In genomic region chr14:96584199-96584906, GRCh38 we compare ENCODE assay signal across 8 cellular contexts.
DNase-seq lines count a peak whose midpoint lies in the region; ATAC-seq and TF ChIP-seq lines count a peak whose summit lies in the region.

No MANE protein-coding gene starts in this region.

- H3K4me3 ChIP-seq in Caco-2 (ENCODE audit: low read depth, low read length) = no peak overlapping the region
- H3K4me3 ChIP-seq in Peyer's patch = no peak overlapping the region

- no peak for TF ChIP-seq POLR2A in Peyer's patch (IDR thresholded peaks at IDR 0.05)

- no peak overlapping the region for H3K4me3 Mint-ChIP-seq in Caco-2 (ENCODE audit: unreplicated experiment)

- TF ChIP-seq CTCF in Caco-2 (IDR thresholded peaks at IDR 0.05; ENCODE audit: insufficient read depth in 1 of 2, low read depth in 1 of 2, low read length in 1 of 2, severe bottlenecking in 1 of 2, unreplicated experiment in 1 of 2) (peak; percentile 74 to 90), Peyer's patch (IDR thresholded peaks at IDR 0.05) (peak in 4 of 6 experiments; percentile 34 to 56 (median 50))

- no peaks in the 10 kb centered on the region for H3K9me3 ChIP-seq in Caco-2
- H3K9me3 ChIP-seq in Peyer's patch = no peaks in the 10 kb centered on the region

- peak; percentile 64 for ATAC-seq in GM19035 (IDR thresholded peaks at IDR 0.05; ENCODE audit: unreplicated experiment)
- ATAC-seq in HG02884 (IDR thresholded peaks at IDR 0.05; ENCODE audit: unreplicated experiment) = no peak

- H3K4me1 ChIP-seq in Caco-2 (no peaks in the 10 kb centered on the region), Peyer's patch (no peaks in the 10 kb centered on the region)

- H3K27me3 ChIP-seq in Caco-2 (replicated peaks; ENCODE audit: control insufficient read depth, insufficient read depth, low read length) (no peaks in the 10 kb centered on the region), Peyer's patch (no peaks in the 10 kb centered on the region)

- H3K27me3 Mint-ChIP-seq in Caco-2 (ENCODE audit: insufficient read depth, unreplicated experiment) = peaks cover 7% of the 10 kb centered on the region

- no peak overlapping the region for H3K27ac ChIP-seq in Peyer's patch

- DNase-seq in Caco-2 (peak; percentile 74 to 84), HK-2 (ENCODE audit: unreplicated experiment) (peak; percentile 70), Peyer's patch (no peak), cerebellum (ENCODE audit: low spot score) (peak; percentile 32), midbrain (lab: John Stamatoyannopoulos, UW) (peak; percentile 9), CD1c-positive myeloid dendritic cell (ENCODE audit: extremely low spot score) (no peak)

- intact Hi-C loops in Caco-2 (cut with micrococcal nuclease; ENCODE audit: unreplicated experiment) = loop anchor here (1.0 kb wide), 4 partner anchors 82 to 268 kb away; no protein-coding TSS in a partner anchor

- H3K27ac Mint-ChIP-seq in Caco-2 (ENCODE audit: unreplicated experiment) = no peak overlapping the region

- H3K4me1 Mint-ChIP-seq in Caco-2 (ENCODE audit: low read depth, unreplicated experiment) = no peaks in the 10 kb centered on the region

- H3K36me3 Mint-ChIP-seq in Caco-2 (ENCODE audit: insufficient read depth, unreplicated experiment) = no peaks in the 10 kb centered on the region

- no TSS peak for BruUV-seq in Caco-2 (replicated peaks; lab: Mats Ljungman, UMichigan)

- H3K36me3 ChIP-seq in Caco-2 (ENCODE audit: control insufficient read depth, insufficient read depth, low read length) (no peaks in the 10 kb centered on the region), Peyer's patch (no peaks in the 10 kb centered on the region)

- H3K9me3 Mint-ChIP-seq in Caco-2 (ENCODE audit: unreplicated experiment) = no peaks in the 10 kb centered on the region

- POLR2A ChIA-PET in Caco-2 (lab: Charles Lee) = no interaction called here

- CTCF ChIA-PET in Caco-2 (lab: Charles Lee) = interaction anchor here (0.9 to 1.6 kb wide), 2 partner anchors 156 to 268 kb away, joined by 3 to 9 read pairs; no protein-coding TSS in a partner anchor

Comparison
In these comparisons a context has a peak if more than half of its experiments do, and no peak if none do; other contexts are left out.
1. DNase-seq: peak in Caco-2 (2 of 2), HK-2 (single experiment), cerebellum (single experiment) and midbrain (single experiment); none in Peyer's patch (0 of 3) and CD1c-positive myeloid dendritic cell (single experiment).